In the genomic region with DNA sequence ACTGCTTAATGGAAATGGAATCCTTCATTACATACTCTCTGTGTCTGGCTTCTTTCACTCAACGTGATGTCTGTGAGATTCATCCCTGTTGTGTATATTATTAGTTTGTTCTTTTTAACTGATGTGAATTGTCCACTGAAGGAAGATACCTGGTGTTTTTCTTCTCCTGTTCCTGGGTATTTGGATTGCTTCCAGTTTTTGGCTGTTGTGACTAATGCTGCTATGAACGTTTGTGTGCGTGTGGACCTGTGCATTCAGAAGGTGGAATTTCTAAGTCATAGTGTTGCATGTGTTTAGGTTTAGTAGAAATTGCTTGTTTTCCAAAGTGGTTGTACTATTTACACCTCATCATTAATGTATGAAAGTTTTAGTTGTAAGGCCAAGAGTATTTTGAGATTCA, we compare ENCODE assay signal across 36 cellular contexts. TPM values are rescaled to one million over a fixed set of nuclear protein-coding genes. Genes with fewer than 3 reads are reported as not detected.
A peak's percentile ranks its signal among the peaks of the same experiment; 100 is the strongest.
DNase-seq lines count a peak whose midpoint lies in the region; ATAC-seq, FAIRE-seq and TF ChIP-seq lines count a peak whose summit lies in the region.
"Had no signal": no experiment of that assay in that cellular context is flagged by ENCODE, and none has a peak within 500 bp of the region (broad histone marks: within the 10 kb centered on the region; RNA-seq: fewer than 3 reads in every experiment).

No MANE protein-coding gene starts in this region.

- TF ChIP-seq CTCF in MCF 10A (IDR thresholded peaks at IDR 0.05; ENCODE audit: unreplicated experiment) (no peak), breast epithelium (IDR thresholded peaks at IDR 0.05) (no peak), astrocyte (IDR thresholded peaks at IDR 0.05; ENCODE audit: insufficient read depth, low read depth, low read length) (no peak), fibroblast of mammary gland (conservative IDR thresholded peaks at IDR 0.05; ENCODE audit: control insufficient read depth, insufficient read depth, low read depth, low read length) (no peak), kidney (IDR thresholded peaks at IDR 0.05; ENCODE audit: borderline replicate concordance, extremely low read depth, insufficient read depth) (no peak)

- no peak overlapping the region for H2AFZ ChIP-seq in astrocyte (ENCODE audit: low read depth, low read length)

- H3K27ac Mint-ChIP-seq in MCF 10A (ENCODE audit: low read depth, unreplicated experiment) (peak overlapping the region; percentile 61), astrocyte (ENCODE audit: unreplicated experiment) (no peak overlapping the region)
- H3K27ac Mint-ChIP-seq: activated CD4-positive, alpha-beta memory T cell treated with anti-CD3 and anti-CD28 coated beads for 36 hours; activated naive CD4-positive, alpha-beta T cell treated with anti-CD3 and anti-CD28 coated beads, Interleukin-2, amount 10 ng/mL, durations not matched to agents 7 days and 5 days; activated T-helper 1 cell treated with anti-CD3 and anti-CD28 coated beads, Interleukin-12 subunit alpha, Interleukin-12 subunit beta, Interleukin-2, Interleukin-4 antibody, amounts not matched to agents 30 ng/mL and 10 ng/mL and 1 ng/mL, durations not matched to agents 14 hours and 24 hours and 36 hours; CD4-positive, CD25-positive, alpha-beta regulatory T cell; endodermal cell; nephron progenitor cell; stimulated activated naive CD8-positive, alpha-beta T cell treated with anti-CD3 and anti-CD28 coated beads, Interleukin-15, Interleukin-2, amounts not matched to agents 100 ng/mL and 50 ng/mL, for 24 hours had no signal

- H3K4me3 ChIP-seq in breast epithelium (no peak overlapping the region), astrocyte (ENCODE audit: insufficient read depth, low read depth, low read length) (no peak overlapping the region), fibroblast of mammary gland (ENCODE audit: control insufficient read depth, low read depth, low read length) (no peak overlapping the region), kidney (ENCODE audit: low read length in 2 of 2) (no peak overlapping the region)
- H3K4me3 ChIP-seq: cardiac muscle cell, lung, ovary, SJSA1, uterus had no signal

- peaks cover 24% of the 10 kb centered on the region for H4K20me1 ChIP-seq in astrocyte (ENCODE audit: insufficient read depth, low read length)

- H3K36me3 Mint-ChIP-seq in MCF 10A (ENCODE audit: insufficient read depth, unreplicated experiment) (peaks cover 43% of the 10 kb centered on the region), astrocyte (ENCODE audit: low read depth, unreplicated experiment) (peaks cover 32% of the 10 kb centered on the region)

- no peak for TF ChIP-seq POLR2A in breast epithelium (IDR thresholded peaks at IDR 0.05)

- FAIRE-seq in astrocyte (lab: Jason Lieb, UNC) (no peak), kidney (lab: Jason Lieb, UNC) (no peak)
- FAIRE-seq: HTR-8/SVneo, small intestine had no signal

- POLR2A ChIA-PET in MCF 10A (lab: Yijun Ruan, JAX): no interaction called here

- H3K27me3 ChIP-seq in breast epithelium (no peaks in the 10 kb centered on the region), astrocyte (ENCODE audit: insufficient read depth, low read length) (no peaks in the 10 kb centered on the region)
- H3K27me3 ChIP-seq: cardiac muscle cell, ovary, SJSA1, uterus had no signal

- peaks cover 36% of the 10 kb centered on the region for H3K79me2 ChIP-seq in astrocyte (ENCODE audit: insufficient read depth, low read length)

- H3K4me1 Mint-ChIP-seq in MCF 10A (ENCODE audit: insufficient read depth, unreplicated experiment): peaks cover 35% of the 10 kb centered on the region
- peaks cover 6% of the 10 kb centered on the region for H3K4me1 Mint-ChIP-seq in astrocyte (ENCODE audit: low read depth, unreplicated experiment)
- H3K4me1 Mint-ChIP-seq: endodermal cell had no signal

- H3K9me3 Mint-ChIP-seq in MCF 10A (ENCODE audit: unreplicated experiment) (peaks cover 10% of the 10 kb centered on the region), astrocyte (ENCODE audit: unreplicated experiment) (no peaks in the 10 kb centered on the region)
- H3K9me3 Mint-ChIP-seq: activated T-helper 1 cell treated with anti-CD3 and anti-CD28 coated beads, Interleukin-12 subunit alpha, Interleukin-12 subunit beta, Interleukin-2, Interleukin-4 antibody, amounts not matched to agents 30 ng/mL and 10 ng/mL and 1 ng/mL, durations not matched to agents 14 hours and 24 hours and 36 hours had no signal

- H3K9ac ChIP-seq in astrocyte (ENCODE audit: low read length) (no peak overlapping the region), kidney (ENCODE audit: low read length in 2 of 2) (no peak overlapping the region)
- H3K9ac ChIP-seq: KMS-11 had no signal

- no peaks in the 10 kb centered on the region for H3K36me3 ChIP-seq in breast epithelium
- H3K36me3 ChIP-seq in astrocyte (ENCODE audit: insufficient read depth, low read length): peaks cover 3% of the 10 kb centered on the region
- peaks cover 0 to 3% of the 10 kb centered on the region in 2 donors for H3K36me3 ChIP-seq in kidney (ENCODE audit: control insufficient read depth in 1 of 2, insufficient read depth in 2 of 2, low read length in 2 of 2)
- H3K36me3 ChIP-seq: ovary, uterus had no signal

- no peaks in the 10 kb centered on the region for H3K4me1 ChIP-seq in breast epithelium
- no peaks in the 10 kb centered on the region for H3K4me1 ChIP-seq in astrocyte (ENCODE audit: insufficient read depth, low read length)
- H3K4me1 ChIP-seq in kidney (ENCODE audit: control insufficient read depth in 1 of 2, insufficient read depth in 1 of 2, low read depth in 1 of 2, low read length in 2 of 2): no peaks in the 10 kb centered on the region
- H3K4me1 ChIP-seq: SJSA1, uterus had no signal

- no peak for ATAC-seq in GM18867 (IDR thresholded peaks at IDR 0.05; ENCODE audit: unreplicated experiment)
- ATAC-seq: activated CD4-positive, CD25-positive, alpha-beta regulatory T cell treated with anti-CD3 and anti-CD28 coated beads, Interleukin-2, amount 50 U/mL, for 24 hours; Panc1 had no signal

- intact Hi-C loops in MCF 10A (cut with micrococcal nuclease): no loop called here
- intact Hi-C loops in breast epithelium (cut with DNase I; ENCODE audit: low total_unique reads): no loop called here
- intact Hi-C loops in kidney (cut with DNase I): no loop called here

- no peak overlapping the region for H3K27ac ChIP-seq in breast epithelium
- no peak overlapping the region for H3K27ac ChIP-seq in astrocyte (ENCODE audit: low read depth, low read length)
- no peak overlapping the region for H3K27ac ChIP-seq in kidney (ENCODE audit: low read depth in 2 of 2, low read length in 2 of 2)
- H3K27ac ChIP-seq: cardiac muscle cell, KMS-11, ovary, SJSA1, uterus had no signal

- H3K9me3 ChIP-seq in breast epithelium (no peaks in the 10 kb centered on the region), astrocyte (ENCODE audit: insufficient read depth, low read depth, low read length) (no peaks in the 10 kb centered on the region), kidney (ENCODE audit: control insufficient read depth in 1 of 2, low read length in 2 of 2) (no peaks in the 10 kb centered on the region)
- H3K9me3 ChIP-seq: ovary, SJSA1, uterus had no signal

- H3K4me2 ChIP-seq in astrocyte (ENCODE audit: low read length): no peak overlapping the region
- H3K4me2 ChIP-seq: KMS-11 had no signal

- H3K27me3 Mint-ChIP-seq in MCF 10A (ENCODE audit: insufficient read depth, unreplicated experiment): no peaks in the 10 kb centered on the region
- no peaks in the 10 kb centered on the region for H3K27me3 Mint-ChIP-seq in astrocyte (ENCODE audit: low read depth, unreplicated experiment)
- H3K27me3 Mint-ChIP-seq: activated CD4-positive, alpha-beta memory T cell treated with anti-CD3 and anti-CD28 coated beads for 36 hours; activated naive CD4-positive, alpha-beta T cell treated with anti-CD3 and anti-CD28 coated beads, Interleukin-2, amount 10 ng/mL, durations not matched to agents 7 days and 5 days; stimulated activated naive CD8-positive, alpha-beta T cell treated with anti-CD3 and anti-CD28 coated beads, Interleukin-15, Interleukin-2, amounts not matched to agents 100 ng/mL and 50 ng/mL, for 24 hours had no signal

- H3K4me3 Mint-ChIP-seq in MCF 10A (ENCODE audit: unreplicated experiment): no peak overlapping the region
- H3K4me3 Mint-ChIP-seq in astrocyte (ENCODE audit: unreplicated experiment): no peak overlapping the region
- H3K4me3 Mint-ChIP-seq: activated CD4-positive, alpha-beta memory T cell treated with anti-CD3 and anti-CD28 coated beads for 36 hours; activated naive CD4-positive, alpha-beta T cell treated with anti-CD3 and anti-CD28 coated beads, Interleukin-2, amount 10 ng/mL, durations not matched to agents 7 days and 5 days; activated T-helper 1 cell treated with anti-CD3 and anti-CD28 coated beads, Interleukin-12 subunit alpha, Interleukin-12 subunit beta, Interleukin-2, Interleukin-4 antibody, amounts not matched to agents 30 ng/mL and 10 ng/mL and 1 ng/mL, durations not matched to agents 14 hours and 24 hours and 36 hours; CD4-positive, CD25-positive, alpha-beta regulatory T cell; endodermal cell; nephron progenitor cell; stimulated activated naive CD8-positive, alpha-beta T cell treated with anti-CD3 and anti-CD28 coated beads, Interleukin-15, Interleukin-2, amounts not matched to agents 100 ng/mL and 50 ng/mL, for 24 hours had no signal

- BruUV-seq in MCF 10A (replicated peaks; lab: Mats Ljungman, UMichigan): no TSS peak

- DNase-seq in MCF 10A (ENCODE audit: unreplicated experiment) (peak; percentile 73), breast epithelium (ENCODE audit: low spot score in 2 of 2) (no peak), astrocyte (ENCODE audit: low read depth) (peak; percentile 48), fibroblast of mammary gland (ENCODE audit: low read depth) (peak; percentile 7), NCI-H2107 (lab: John Stamatoyannopoulos, UW) (no peak), kidney (no peak)
- DNase-seq in activated CD4-positive, alpha-beta T cell treated with anti-CD3 and anti-CD28 coated beads for 4 hours: no peak
- DNase-seq: 8988T; activated CD4-positive, alpha-beta memory T cell treated with anti-CD3 and anti-CD28 coated beads for 36 hours; activated CD8-positive, alpha-beta memory T cell treated with anti-CD3 and anti-CD28 coated beads, Interleukin-2, amount 50 U/mL, for 4 hours; activated naive CD4-positive, alpha-beta T cell treated with anti-CD3 and anti-CD28 coated beads, Interleukin-2, amount 10 ng/mL, durations not matched to agents 7 days and 5 days; amniotic stem cell; CD4-positive, CD25-positive, alpha-beta regulatory T cell; cortex of kidney; DMS 273 treated with DMSO at 0.1 percent for 48 hours; endodermal cell; glutamatergic neuron; kidney glomerular epithelial cell; NCI-H1436 treated with DMSO at 0.1 percent for 48 hours; NCI-H510A; nephron progenitor cell; NK-92 treated with Interleukin-12 subunit alpha and Interleukin-12 subunit beta, amount 100 ng/mL, for 24 hours; ovary; retina; small intestine; uterus had no signal

- CTCF ChIA-PET in MCF 10A (lab: Yijun Ruan, JAX): no interaction called here

RNA-seq across cellular contexts. Expression of gene TULP4, which starts 3.8 kb away (rescaled TPM):
- total RNA-seq in MCF 10A (2022): 64.2 and 71.8 TPM in 2 replicates
- 100 to 1,000 TPM; 104 to 171 (median 112) TPM for total RNA-seq in breast epithelium
- 79.1 and 91.2 TPM in 2 replicates for total RNA-seq in astrocyte
- 114 TPM for total RNA-seq in kidney
- 3.3 TPM for polyA plus RNA-seq in kidney (ENCODE audit: insufficient read depth, low read depth, low replicate concordance)

Comparison
In these comparisons a context has a peak if more than half of its experiments do, and no peak if none do; other contexts are left out.
1. DNase-seq: peak in MCF 10A (single experiment), astrocyte (single experiment) and fibroblast of mammary gland (single experiment); none in breast epithelium (0 of 2), NCI-H2107 (single experiment), kidney (single experiment) and activated CD4-positive, alpha-beta T cell treated with anti-CD3 and anti-CD28 coated beads for 4 hours (0 of 2).